Comparison of ENCODE assay signal across 9 cellular contexts in the genomic region with DNA sequence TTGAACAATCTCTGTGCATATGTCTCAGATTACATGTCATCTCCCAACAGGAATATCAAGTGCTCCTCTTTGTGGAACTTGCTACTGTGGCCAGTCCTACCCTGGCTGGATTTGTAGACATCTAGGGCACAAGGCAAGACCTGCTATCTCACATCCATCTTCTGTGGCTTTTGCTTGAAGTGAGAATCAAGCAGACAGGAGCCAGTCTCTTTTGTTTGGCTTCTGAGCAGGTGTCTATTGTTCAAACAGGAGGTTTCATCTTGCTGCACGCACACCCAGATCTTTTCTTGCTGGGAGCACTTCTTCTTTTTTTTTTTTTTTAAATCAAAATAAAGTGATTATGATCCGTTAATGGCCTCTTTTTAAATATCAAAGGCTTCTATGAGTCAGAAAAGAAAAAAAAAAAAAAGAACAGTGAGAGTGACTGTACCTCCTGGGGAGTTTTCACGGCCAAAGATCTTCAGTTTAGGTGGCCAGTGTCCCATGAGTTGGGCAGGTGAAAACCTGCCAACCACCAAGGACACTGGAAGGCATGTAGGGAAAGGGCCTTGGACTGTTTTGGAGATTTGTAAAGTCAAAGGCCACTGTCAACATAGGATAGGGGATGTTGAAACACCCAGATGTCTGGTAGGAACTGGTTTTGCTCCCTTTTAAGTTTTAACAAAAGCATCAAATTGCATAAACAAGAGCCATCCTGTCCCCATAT.
DNase-seq lines count a peak whose midpoint lies in the region; FAIRE-seq and TF ChIP-seq lines count a peak whose summit lies in the region.
"Had no signal": no experiment of that assay in that cellular context is flagged by ENCODE, and none has a peak within 500 bp of the region (broad histone marks: within the 10 kb centered on the region; RNA-seq: fewer than 3 reads in every experiment).

No MANE protein-coding gene starts in this region.

- no peak for FAIRE-seq in RCC 7860 (lab: Jason Lieb, UNC)

- TF ChIP-seq CTCF in esophagus squamous epithelium (IDR thresholded peaks at IDR 0.05), result no peak

- 15 to 43% methylated on average over 3 of the region's 3 CpGs for WGBS in esophagus squamous epithelium, 2 donors

- peak; percentile 16 for DNase-seq in stimulated activated CD4-positive, alpha-beta T cell treated with anti-CD3 and anti-CD28 coated beads, Interleukin-4, amount 100 ng/mL, for 24 hours
- DNase-seq in stimulated activated CD4-positive, alpha-beta T cell treated with anti-CD3 and anti-CD28 coated beads, Interleukin-2, amount 100 ng/mL, for 24 hours, result no peak
- DNase-seq in T-helper 22 cell (ENCODE audit: low read depth) (peak; percentile 49), esophagus squamous epithelium (lab: John Stamatoyannopoulos, UW) (no peak), NOMO-1 treated with dmso at 0.1 percent for 144 hours (lab: John Stamatoyannopoulos, UW; ENCODE audit: unreplicated experiment) (no peak), cerebellar cortex (ENCODE audit: low spot score) (no peak), RCC 7860 (ENCODE audit: low spot score) (no peak), KBM-7 (no peak)

- H3K27me3 ChIP-seq in esophagus squamous epithelium, result no peaks in the 10 kb centered on the region

- TF ChIP-seq POLR2A in esophagus squamous epithelium (IDR thresholded peaks at IDR 0.05), result no peak

- H3K9me3 ChIP-seq in esophagus squamous epithelium, result no peaks in the 10 kb centered on the region
- H3K9me3 ChIP-seq: Caco-2 had no signal

- in situ Hi-C loops in KBM-7 (cut with MboI; ENCODE audit: low pct_unique_long_range_greater_than_20kb, low sequenced_read_pairs), result no loop called here

- H3K27ac ChIP-seq in esophagus squamous epithelium, result peak overlapping the region; percentile 33 to 58 (median 53)

- no peak overlapping the region for H3K4me3 ChIP-seq in esophagus squamous epithelium

- H3K4me1 ChIP-seq in esophagus squamous epithelium, result peaks cover 0 to 80% (median 42%) of the 10 kb centered on the region in 3 donors
- H3K4me1 ChIP-seq: Caco-2 had no signal

- intact Hi-C loops in esophagus squamous epithelium (cut with DNase I), result no loop called here

- H3K36me3 ChIP-seq in esophagus squamous epithelium, result peaks cover 6 to 97% (median 12%) of the 10 kb centered on the region in 3 donors

Comparison
In these comparisons a context has a peak if more than half of its experiments do, and no peak if none do; other contexts are left out.
1. DNase-seq: peak in stimulated activated CD4-positive, alpha-beta T cell treated with anti-CD3 and anti-CD28 coated beads, Interleukin-4, amount 100 ng/mL, for 24 hours (single experiment) and T-helper 22 cell (single experiment); none in stimulated activated CD4-positive, alpha-beta T cell treated with anti-CD3 and anti-CD28 coated beads, Interleukin-2, amount 100 ng/mL, for 24 hours (0 of 2), esophagus squamous epithelium (single experiment), NOMO-1 treated with dmso at 0.1 percent for 144 hours (single experiment), cerebellar cortex (single experiment), RCC 7860 (single experiment) and KBM-7 (single experiment).